9 cellular contexts compared by ENCODE assay signal in the genomic region with DNA sequence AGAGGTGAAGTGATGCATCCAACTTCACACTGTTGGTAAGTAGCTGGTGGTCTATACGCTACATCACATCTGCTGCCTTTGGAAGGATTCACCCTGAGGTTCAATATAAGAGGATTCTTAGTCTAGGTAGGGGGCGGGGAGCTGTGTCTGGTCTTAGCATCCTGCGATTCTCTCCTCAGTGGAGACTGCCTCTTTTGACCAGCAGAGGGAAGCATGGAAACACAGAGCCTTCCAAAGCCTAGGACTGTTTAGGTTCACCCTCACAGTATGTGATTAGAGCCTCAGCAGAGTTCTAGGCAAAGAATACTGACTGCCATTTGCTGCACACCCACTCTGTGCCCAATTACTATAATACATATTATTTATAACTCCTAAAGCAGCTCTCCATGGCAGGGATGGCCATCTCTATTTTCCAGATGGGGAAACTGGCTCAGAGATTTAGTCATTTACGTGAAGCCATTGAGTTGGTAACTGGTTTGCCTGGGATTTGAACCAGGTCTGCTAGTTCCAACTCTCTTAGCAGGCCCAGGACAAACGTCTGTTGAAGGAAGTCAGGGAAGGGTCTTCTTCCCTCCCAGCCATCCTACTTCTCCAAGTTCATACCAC. TPM values are rescaled to one million over a fixed set of nuclear protein-coding genes. Genes with fewer than 3 reads are reported as not detected.
A peak's percentile ranks its signal among the peaks of the same experiment; 100 is the strongest.
DNase-seq lines count a peak whose midpoint lies in the region; ATAC-seq and TF ChIP-seq lines count a peak whose summit lies in the region.
"Had no signal": no experiment of that assay in that cellular context is flagged by ENCODE, and none has a peak within 500 bp of the region (broad histone marks: within the 10 kb centered on the region; RNA-seq: fewer than 3 reads in every experiment).

No MANE protein-coding gene starts in this region.

- H3K4ac ChIP-seq in H9 (ENCODE audit: low read depth, low read length), result no peak overlapping the region

- H4K91ac ChIP-seq in H9 (ENCODE audit: insufficient read length, low read depth, low read length), result no peak overlapping the region

- no peak overlapping the region for H3K9ac ChIP-seq in H9 (ENCODE audit: extremely low read depth, insufficient read length, low read length)

- no peak overlapping the region for H3K27ac Mint-ChIP-seq in H9
- H3K27ac Mint-ChIP-seq: brain had no signal

- WGBS in H9 (ENCODE audit: extremely low coverage, insufficient read length, low lambda C conversion rate), result no CpG with 5 or more reads among the region's 5 CpGs

- H2BK20ac ChIP-seq in H9 (ENCODE audit: low read depth, low read length, poor library complexity, severe bottlenecking), result no peak overlapping the region

- no peak overlapping the region for H3K14ac ChIP-seq in H9 (ENCODE audit: insufficient read depth, low read length)

- no peak overlapping the region for H2BK15ac ChIP-seq in H9 (ENCODE audit: low read depth, low read length)

- H3K27me3 ChIP-seq in H9 (ENCODE audit: insufficient read depth, low read length) (no peaks in the 10 kb centered on the region), left lung (peaks cover 0 to 9% of the 10 kb centered on the region in 2 donors)

- H4K20me1 ChIP-seq in H9 (ENCODE audit: control insufficient read depth, insufficient read depth, insufficient read length), result no peaks in the 10 kb centered on the region

- H3K4me3 Mint-ChIP-seq in H9, result no peak overlapping the region
- H3K4me3 Mint-ChIP-seq: brain had no signal

- no peak overlapping the region for H2BK12ac ChIP-seq in H9 (ENCODE audit: insufficient read length, low read depth, low read length)

- no peak overlapping the region for H3K56ac ChIP-seq in H9 (ENCODE audit: insufficient read length, low read depth, low read length)

- no peaks in the 10 kb centered on the region for H3K23me2 ChIP-seq in H9 (ENCODE audit: insufficient read length, low read depth, low read length, poor library complexity, severe bottlenecking)

- H3K18ac ChIP-seq in H9 (ENCODE audit: insufficient read length, low read depth, low read length), result no peak overlapping the region

- H3K79me2 ChIP-seq in H9 (ENCODE audit: insufficient read depth, low read length), result no peaks in the 10 kb centered on the region

- no peak overlapping the region for H2AK5ac ChIP-seq in H9 (ENCODE audit: insufficient read length, low read length)

- H2BK5ac ChIP-seq in H9 (ENCODE audit: insufficient read length, low read length), result no peak overlapping the region

- no peak overlapping the region for H4K5ac ChIP-seq in H9 (ENCODE audit: insufficient read length, low read depth, low read length)

- no peaks in the 10 kb centered on the region for H3K79me1 ChIP-seq in H9 (ENCODE audit: insufficient read depth, low read depth, low read length, poor library complexity, severe bottlenecking)

- H2AFZ ChIP-seq in H9 (ENCODE audit: low read length), result no peak overlapping the region

- no peak overlapping the region for H3K27ac ChIP-seq in H9 (ENCODE audit: insufficient read length, low read depth, low read length)
- H3K27ac ChIP-seq in left lung, result no peak overlapping the region

- DNase-seq in AG09309 (ENCODE audit: low read depth) (no peak), H9 (peak; percentile 71), NCI-H526 (lab: John Stamatoyannopoulos, UW) (peak; percentile 40 to 88), cardiac fibroblast (ENCODE audit: low read depth in 2 of 2) (peak; percentile 63 to 66), left lung (no peak), KG1 (lab: John Stamatoyannopoulos, UW) (no peak), T-helper 2 cell (no peak)
- DNase-seq in effector CD8-positive, alpha-beta T cell (lab: John Stamatoyannopoulos, UW), result no peak

- H2BK120ac ChIP-seq in H9 (ENCODE audit: low read depth, low read length, poor library complexity, severe bottlenecking), result no peak overlapping the region

- no peaks in the 10 kb centered on the region for H3K4me1 Mint-ChIP-seq in H9
- H3K4me1 Mint-ChIP-seq: brain had no signal

- H4K8ac ChIP-seq in H9 (replicated peaks; ENCODE audit: insufficient read length, low read depth, low read length), result no peak overlapping the region

- H3K4me3 ChIP-seq in AG09309 (ENCODE audit: control insufficient read depth, low read depth, low read length) (no peak overlapping the region), cardiac fibroblast (replicated peaks in 1 of 2; ENCODE audit: low read depth in 2 of 2, low read length in 2 of 2) (no peak overlapping the region), left lung (no peak overlapping the region)

- H3K9me3 ChIP-seq in H9 (ENCODE audit: control insufficient read depth, low read depth, low read length) (no peaks in the 10 kb centered on the region), left lung (no peaks in the 10 kb centered on the region)

- intact Hi-C loops in left lung (cut with DNase I), result no loop called here

- no peak overlapping the region for H3K23ac ChIP-seq in H9 (ENCODE audit: insufficient read length, low read depth, low read length)

- no peaks in the 10 kb centered on the region for H3K36me3 Mint-ChIP-seq in H9 (ENCODE audit: insufficient read depth in 1 of 3, low read depth in 3 of 3)
- H3K36me3 Mint-ChIP-seq: brain had no signal

- H3K36me3 ChIP-seq in left lung, result no peaks in the 10 kb centered on the region

- H3K9me3 Mint-ChIP-seq in H9, result no peaks in the 10 kb centered on the region

- TF ChIP-seq CTCF in AG09309 (IDR thresholded peaks at IDR 0.05; ENCODE audit: control insufficient read depth, insufficient read depth, low read depth, low read length, missing control alignments), result peak; percentile 74
- TF ChIP-seq CTCF in H9 (conservative IDR thresholded peaks at IDR 0.05), result peak; percentile 81
- TF ChIP-seq CTCF in cardiac fibroblast (IDR thresholded peaks at IDR 0.05; ENCODE audit: low read depth, low read length), result peak; percentile 73
- peak; percentile 55 to 60 for TF ChIP-seq CTCF in left lung (IDR thresholded peaks at IDR 0.05)

- peaks cover 22% of the 10 kb centered on the region for H3K27me3 Mint-ChIP-seq in H9 (ENCODE audit: low read depth)

- H3K4me1 ChIP-seq in H9 (ENCODE audit: insufficient read depth, low read length) (no peaks in the 10 kb centered on the region), left lung (no peaks in the 10 kb centered on the region)

- no peak overlapping the region for H3T11ph ChIP-seq in H9 (ENCODE audit: low read length)

- ATAC-seq in left lung, result peak; percentile 98

- H3K4me2 ChIP-seq in H9 (ENCODE audit: insufficient read depth, insufficient read length, low read length), result no peak overlapping the region

RNA-seq across cellular contexts. Expression of a gene that starts 28.9 kb away (rescaled TPM):
- total RNA-seq in H9 (2021), result 41.6 and 42.2 TPM in 2 replicates
- total RNA-seq in left lung, result 100 to 1,000 TPM; 102 to 110 TPM

RNA-seq across cellular contexts. Expression of a gene that starts 51.1 kb away (rescaled TPM):
- total RNA-seq in H9 (2021) (not detected in 2 replicates), left lung (100 to 1,000 TPM in 1 of 2 donors, 10 to 100 TPM in 1; 53.8 to 417 TPM)

Comparison
In these comparisons a context has a peak if more than half of its experiments do, and no peak if none do; other contexts are left out.
1. DNase-seq: peak in H9 (single experiment), NCI-H526 (2 of 2) and cardiac fibroblast (2 of 2); none in AG09309 (single experiment), left lung (0 of 2), effector CD8-positive, alpha-beta T cell (single experiment), KG1 (single experiment) and T-helper 2 cell (0 of 5).
2. RNA of a gene that starts 51.1 kb away (total RNA-seq): 53.8 to 417 TPM in left lung; not detected in H9; every median in the first group is over 10 times any median in the second.
3. Peak in every context shown above with its lines, with median percentiles within 50 percentile points of each other: CTCF ChIP-seq.